In the genomic region with DNA sequence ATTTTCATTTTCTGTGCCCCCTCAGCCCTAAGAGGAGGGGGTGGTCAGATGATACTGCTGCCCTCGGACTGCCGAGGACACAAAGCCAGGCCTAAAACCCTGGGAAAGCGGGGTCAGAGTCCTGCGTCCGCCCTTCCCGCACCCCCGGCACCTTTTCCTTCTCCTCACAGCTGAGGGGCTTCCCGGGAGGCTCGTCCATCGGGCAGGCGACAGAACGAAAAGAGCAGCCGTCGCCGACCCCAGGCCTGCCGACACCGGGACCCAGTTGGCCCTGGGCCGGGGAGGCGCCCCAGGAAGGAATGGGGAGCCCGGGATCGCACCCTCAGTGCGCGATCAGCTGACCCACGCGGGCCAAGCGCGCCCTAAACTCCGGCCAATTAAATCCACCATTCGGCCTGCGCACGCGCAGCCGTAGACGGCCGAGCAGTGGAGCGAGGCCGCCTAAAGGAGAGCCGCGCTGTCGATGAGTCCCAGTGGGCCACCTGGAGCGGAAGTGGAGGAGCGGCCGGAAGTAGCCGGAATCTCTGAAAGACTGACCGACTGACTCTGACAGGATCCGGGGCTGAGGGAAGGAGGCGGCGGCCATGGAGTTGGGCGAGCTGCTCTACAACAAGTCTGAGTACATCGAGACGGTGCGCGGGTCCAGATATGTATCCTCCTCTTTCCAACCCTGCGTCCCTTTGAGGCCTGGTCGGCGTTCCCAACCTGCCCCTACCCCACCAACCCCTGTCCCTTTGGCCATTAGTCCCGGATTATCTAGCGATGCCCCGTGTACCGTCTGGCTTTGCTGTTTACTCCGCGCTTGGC, we compare ENCODE assay signal across 8 cellular contexts.
A peak's percentile ranks its signal among the peaks of the same experiment; 100 is the strongest.
DNase-seq lines count a peak whose midpoint lies in the region; ATAC-seq and FAIRE-seq lines count a peak whose summit lies in the region.

Gene DCTN5 (plus strand): TSS at position 508 of the 807 bp plus-strand sequence. CDS start 77 bp downstream, at position 585.
Gene PALB2 (minus strand): TSS at position 352 of the 807 bp plus-strand sequence. CDS start 153 bp downstream, at position 199.

- peak; percentile 21 for FAIRE-seq in islet of Langerhans (lab: Jason Lieb, UNC)

- peak; percentile 98 for ATAC-seq in GM19023 (IDR thresholded peaks at IDR 0.05; ENCODE audit: unreplicated experiment)
- peak; percentile 97 for ATAC-seq in HG03280 (IDR thresholded peaks at IDR 0.05; ENCODE audit: unreplicated experiment)

- DNase-seq in AG08396 (ENCODE audit: low spot score): peak; percentile 98
- peak; percentile 79 for DNase-seq in NCI-H345 treated with DMSO at 0.1 percent for 48 hours (lab: John Stamatoyannopoulos, UW; ENCODE audit: unreplicated experiment)
- peak; percentile 72 for DNase-seq in activated CD4-positive, CD25-positive, alpha-beta regulatory T cell treated with anti-CD3 and anti-CD28 coated beads, Interleukin-2, amount 50 U/mL, for 16 hours (ENCODE audit: low read depth, low spot score)
- peak; percentile 95 for DNase-seq in cerebellar cortex (ENCODE audit: low spot score)
- DNase-seq in stimulated activated CD4-positive, alpha-beta T cell treated with anti-CD3 and anti-CD28 coated beads, Interleukin-12 subunit alpha, Interleukin-12 subunit beta, amount 100 ng/mL, for 4 hours: peak; percentile 82

Comparison
In these comparisons a context has a peak if more than half of its experiments do, and no peak if none do; other contexts are left out.
1. Peak in every context shown above with its lines: DNase-seq and ATAC-seq.